In genomic region chr18:28163201-28163778, GRCh38 we compare ENCODE assay signal across 17 cellular contexts. TPM values are rescaled to one million over a fixed set of nuclear protein-coding genes. Genes with fewer than 3 reads are reported as not detected.
DNase-seq lines count a peak whose midpoint lies in the region; ATAC-seq and TF ChIP-seq lines count a peak whose summit lies in the region.
"Had no signal": no experiment of that assay in that cellular context is flagged by ENCODE, and none has a peak within 500 bp of the region (broad histone marks: within the 10 kb centered on the region; RNA-seq: fewer than 3 reads in every experiment).

No MANE protein-coding gene starts in this region.

- no peaks in the 10 kb centered on the region for H3K27me3 ChIP-seq in AG04450 (ENCODE audit: control insufficient read depth, insufficient read depth, low read length)
- no peaks in the 10 kb centered on the region for H3K27me3 ChIP-seq in brain microvascular endothelial cell (replicated peaks)
- no peaks in the 10 kb centered on the region for H3K27me3 ChIP-seq in right cardiac atrium (ENCODE audit: control insufficient read depth, insufficient read depth)
- H3K27me3 ChIP-seq: SJCRH30 had no signal

- no peaks in the 10 kb centered on the region for H3K36me3 ChIP-seq in brain microvascular endothelial cell (replicated peaks)
- H3K36me3 ChIP-seq: SJCRH30 had no signal

- peak; percentile 48 for DNase-seq in AG04450 (ENCODE audit: low read depth, low spot score)
- DNase-seq in HCEC 1CT, result peak; percentile 21
- DNase-seq in brain microvascular endothelial cell, result peak; percentile 32
- DNase-seq in right cardiac atrium, result peak in 1 of 3 donors; percentile 39
- DNase-seq in activated naive CD4-positive, alpha-beta T cell treated with Interleukin-2 at 50 U/mL for 16 hours, result no peak
- DNase-seq in stimulated activated CD4-positive, alpha-beta T cell treated with anti-CD3 and anti-CD28 coated beads, Interleukin-12 subunit alpha, Interleukin-12 subunit beta, amount 100 ng/mL, for 4 hours, result no peak
- DNase-seq in NCI-H1436 (lab: John Stamatoyannopoulos, UW), result no peak
- DNase-seq: activated CD8-positive, alpha-beta T cell treated with anti-CD3 and anti-CD28 coated beads, Interleukin-2, amount 10 ng/mL, durations not matched to agents 7 days and 5 days; activated naive CD8-positive, alpha-beta T cell treated with anti-CD3 and anti-CD28 coated beads, Interleukin-2, amount 10 ng/mL, durations not matched to agents 7 days and 5 days; COR-L47; immature natural killer cell; NCI-H1930; SJCRH30; stimulated activated naive CD8-positive, alpha-beta T cell treated with anti-CD3 and anti-CD28 coated beads, Interleukin-15, amount 100 ng/mL, for 72 hours had no signal

- in situ Hi-C loops in brain microvascular endothelial cell (cut with HindIII; ENCODE audit: low pct_ligation_motif_present, low sequenced_read_pairs), result no loop called here

- 92% methylated on average over 2 of the region's 2 CpGs for WGBS in right cardiac atrium

- H3K4me1 ChIP-seq in right cardiac atrium (ENCODE audit: control insufficient read depth, insufficient read depth, low read length), result peaks cover 13% of the 10 kb centered on the region
- H3K4me1 ChIP-seq: SJCRH30 had no signal

- H3K27ac ChIP-seq in AG04450 (ENCODE audit: low read depth, low read length) (no peak overlapping the region), brain microvascular endothelial cell (no peak overlapping the region), right cardiac atrium (ENCODE audit: low read length) (peak overlapping the region; percentile 2)
- H3K27ac ChIP-seq: SJCRH30 had no signal

- intact Hi-C loops in right cardiac atrium (cut with DNase I), result no loop called here

- H3K9me3 ChIP-seq in AG04450 (ENCODE audit: control insufficient read depth, insufficient read depth, low read length), result no peaks in the 10 kb centered on the region
- no peaks in the 10 kb centered on the region for H3K9me3 ChIP-seq in right cardiac atrium (ENCODE audit: control insufficient read depth, low read length)
- H3K9me3 ChIP-seq: SJCRH30 had no signal

- TF ChIP-seq CTCF in AG04450 (IDR thresholded peaks at IDR 0.05; ENCODE audit: low read depth, low read length) (no peak), brain microvascular endothelial cell (IDR thresholded peaks at IDR 0.05; ENCODE audit: low read depth, low read length, missing control alignments) (no peak)

- ATAC-seq in right cardiac atrium, result no peak
- ATAC-seq in GM21360 (IDR thresholded peaks at IDR 0.05; ENCODE audit: unreplicated experiment), result no peak
- ATAC-seq: activated CD8-positive, alpha-beta T cell treated with anti-CD3 and anti-CD28 coated beads, Interleukin-2, amount 10 ng/mL, durations not matched to agents 7 days and 5 days; GM12878; stimulated activated naive CD8-positive, alpha-beta T cell treated with anti-CD3 and anti-CD28 coated beads, Interleukin-15, amount 100 ng/mL, for 72 hours; WTC11 had no signal

- H3K4me3 ChIP-seq in AG04450 (ENCODE audit: low read depth, low read length) (no peak overlapping the region), brain microvascular endothelial cell (ENCODE audit: low read depth, low read length) (no peak overlapping the region), right cardiac atrium (ENCODE audit: low read length) (no peak overlapping the region)
- H3K4me3 ChIP-seq: GM12878, SJCRH30 had no signal

- CTCF ChIA-PET in AG04450 (lab: Charles Lee), result interaction anchor here (0.5 kb wide), 1 partner anchor 19 kb away, joined by 3 read pairs; no protein-coding TSS in a partner anchor

- POLR2A ChIA-PET in AG04450 (lab: Yijun Ruan, JAX), result no interaction called here

RNA-seq across cellular contexts. Expression of gene CDH2, which starts 13.6 kb away (rescaled TPM):
- polyA plus RNA-seq in AG04450 (2011; rRNA removed), result 42.6 and 45.9 TPM in 2 replicates
- 51.4 and 55.2 TPM in 2 replicates for polyA minus RNA-seq in AG04450 (2011; rRNA and poly(A)+ RNA removed)
- 100 to 1,000 TPM; 204 to 338 (median 262) TPM for total RNA-seq in right cardiac atrium
- 75.6 TPM for polyA plus RNA-seq in right cardiac atrium
- total RNA-seq: activated naive CD8-positive, alpha-beta T cell treated with anti-CD3 and anti-CD28 coated beads, Interleukin-2, amount 10 ng/mL, durations not matched to agents 7 days and 5 days had no signal

Comparison
In these comparisons a context has a peak if more than half of its experiments do, and no peak if none do; other contexts are left out.
1. DNase-seq: peak in AG04450 (single experiment), HCEC 1CT (single experiment) and brain microvascular endothelial cell (single experiment); none in activated naive CD4-positive, alpha-beta T cell treated with Interleukin-2 at 50 U/mL for 16 hours (single experiment), stimulated activated CD4-positive, alpha-beta T cell treated with anti-CD3 and anti-CD28 coated beads, Interleukin-12 subunit alpha, Interleukin-12 subunit beta, amount 100 ng/mL, for 4 hours (single experiment) and NCI-H1436 (single experiment).